ENCODE assay signal across 14 cellular contexts in the genomic region with DNA sequence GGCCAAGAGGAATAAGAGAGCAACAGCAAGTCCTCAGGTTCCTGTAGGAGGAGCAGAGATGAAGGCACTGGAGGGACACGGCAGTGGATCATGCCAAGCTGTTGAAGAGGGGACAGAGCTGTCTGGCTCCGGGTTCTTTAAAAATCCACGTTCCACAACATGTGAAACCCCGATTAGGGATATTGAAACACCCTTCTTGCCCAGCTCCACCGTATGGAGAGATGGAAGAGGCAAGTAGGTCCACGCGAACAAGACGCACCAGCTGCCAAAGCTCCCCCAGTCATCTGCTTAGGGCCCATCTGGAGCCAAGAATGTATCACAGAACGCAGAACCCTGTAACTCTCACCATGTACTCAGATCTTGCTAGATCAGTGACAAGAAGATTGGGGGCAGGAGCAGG. TPM values are rescaled to one million over a fixed set of nuclear protein-coding genes. Genes with fewer than 3 reads are reported as not detected.
A peak's percentile ranks its signal among the peaks of the same experiment; 100 is the strongest.
DNase-seq lines count a peak whose midpoint lies in the region; ATAC-seq and TF ChIP-seq lines count a peak whose summit lies in the region.
"Had no signal": no experiment of that assay in that cellular context is flagged by ENCODE, and none has a peak within 500 bp of the region (broad histone marks: within the 10 kb centered on the region; RNA-seq: fewer than 3 reads in every experiment).

No MANE protein-coding gene starts in this region.

- no peak overlapping the region for H4K12ac ChIP-seq in trophoblast cell (ENCODE audit: low read depth, low read length)

- peaks cover 7 to 90% (median 62%) of the 10 kb centered on the region in 12 donors for H3K4me1 ChIP-seq in heart left ventricle
- H3K4me1 ChIP-seq in esophagus muscularis mucosa: peaks cover 57 to 83% (median 72%) of the 10 kb centered on the region in 4 donors
- peaks cover 32 to 41% of the 10 kb centered on the region in 2 experiments for H3K4me1 ChIP-seq in trophoblast cell (ENCODE audit: control insufficient read depth in 1 of 2, insufficient read depth in 2 of 2, low read length in 2 of 2)
- H3K4me1 ChIP-seq in aorta (ENCODE audit: control insufficient read depth in 1 of 2, insufficient read depth in 2 of 2, low read length in 2 of 2): peaks cover 0 to 3% of the 10 kb centered on the region in 2 donors
- H3K4me1 ChIP-seq in endodermal cell (ENCODE audit: control insufficient read depth, insufficient read depth, low read length): no peaks in the 10 kb centered on the region

- intact Hi-C loops in heart left ventricle (cut with DNase I): loop anchor here in 3 of 10 donors (5.0 to 10.0 kb wide), 2 partner anchors 37 to 60 kb away; no protein-coding TSS in a partner anchor
- intact Hi-C loops in Right ventricle myocardium inferior (cut with DNase I): no loop called here
- intact Hi-C loops in esophagus muscularis mucosa (cut with DNase I): loop anchor here (2.0 kb wide), 1 partner anchor 14 kb away; no protein-coding TSS in a partner anchor
- intact Hi-C loops in aorta (cut with DNase I): no loop called here

- no peak for ATAC-seq in heart left ventricle
- no peak for ATAC-seq in Right ventricle myocardium inferior
- no peak for ATAC-seq in aorta (ENCODE audit: low FRiP score)
- ATAC-seq in GM21717 (IDR thresholded peaks at IDR 0.05; ENCODE audit: unreplicated experiment): no peak
- ATAC-seq: activated CD4-positive, CD25-positive, alpha-beta regulatory T cell treated with anti-CD3 and anti-CD28 coated beads, Interleukin-2, amount 50 U/mL, for 24 hours had no signal

- H3K9me3 Mint-ChIP-seq in endodermal cell: no peaks in the 10 kb centered on the region
- no peaks in the 10 kb centered on the region for H3K9me3 Mint-ChIP-seq in activated naive CD4-positive, alpha-beta T cell treated with anti-CD3 and anti-CD28 coated beads, Interleukin-2, amount 10 ng/mL, durations not matched to agents 7 days and 5 days

- H3K79me1 ChIP-seq in trophoblast cell (ENCODE audit: low read length): peaks cover 21% of the 10 kb centered on the region

- peak overlapping the region; percentile 4 for H3K18ac ChIP-seq in trophoblast cell (ENCODE audit: low read length)

- H3K36me3 Mint-ChIP-seq in endodermal cell (ENCODE audit: low read depth): peaks cover 9% of the 10 kb centered on the region
- no peaks in the 10 kb centered on the region for H3K36me3 Mint-ChIP-seq in activated naive CD4-positive, alpha-beta T cell treated with anti-CD3 and anti-CD28 coated beads, Interleukin-2, amount 10 ng/mL, durations not matched to agents 7 days and 5 days

- H3K4me3 ChIP-seq in heart left ventricle (peak overlapping the region in 5 of 12 donors; percentile 2 to 98 (median 7)), esophagus muscularis mucosa (peak overlapping the region in 3 of 4 donors; percentile 16 to 100 (median 88)), trophoblast cell (ENCODE audit: low read depth, low read length) (no peak overlapping the region), aorta (ENCODE audit: low read length in 2 of 2) (peak overlapping the region; percentile 0 to 3), endodermal cell (ENCODE audit: low read length) (no peak overlapping the region)
- H3K4me3 ChIP-seq: adrenal gland, SK-N-MC had no signal

- H3K27me3 ChIP-seq in heart left ventricle (no peaks in the 10 kb centered on the region), esophagus muscularis mucosa (no peaks in the 10 kb centered on the region), trophoblast cell (ENCODE audit: insufficient read depth, low read length) (no peaks in the 10 kb centered on the region), aorta (ENCODE audit: control insufficient read depth in 1 of 2, insufficient read depth in 2 of 2, low read length in 1 of 2) (no peaks in the 10 kb centered on the region), endodermal cell (ENCODE audit: control insufficient read depth, insufficient read depth, low read length, poor library complexity, severe bottlenecking) (no peaks in the 10 kb centered on the region)
- H3K27me3 ChIP-seq: adrenal gland had no signal

- no peak overlapping the region for H2BK120ac ChIP-seq in trophoblast cell (ENCODE audit: insufficient read depth, low read length, poor library complexity)

- H3K4me1 Mint-ChIP-seq in endodermal cell: peaks cover 25% of the 10 kb centered on the region
- peaks cover 20% of the 10 kb centered on the region for H3K4me1 Mint-ChIP-seq in activated naive CD4-positive, alpha-beta T cell treated with anti-CD3 and anti-CD28 coated beads, Interleukin-2, amount 10 ng/mL, durations not matched to agents 7 days and 5 days

- no peak for TF ChIP-seq EP300 in esophagus muscularis mucosa (IDR thresholded peaks at IDR 0.05)

- no peak overlapping the region for H4K91ac ChIP-seq in trophoblast cell (ENCODE audit: low read depth, low read length)

- peaks cover 11% of the 10 kb centered on the region for H3K27me3 Mint-ChIP-seq in endodermal cell (ENCODE audit: insufficient read depth)
- peaks cover 27% of the 10 kb centered on the region for H3K27me3 Mint-ChIP-seq in activated naive CD4-positive, alpha-beta T cell treated with anti-CD3 and anti-CD28 coated beads, Interleukin-2, amount 10 ng/mL, durations not matched to agents 7 days and 5 days

- H3K27ac ChIP-seq in heart left ventricle (peak overlapping the region in 9 of 12 donors; percentile 3 to 97 (median 74)), esophagus muscularis mucosa (replicated peaks in 1 of 4) (peak overlapping the region in 3 of 4 donors; percentile 86 to 97 (median 90)), trophoblast cell (ENCODE audit: low read depth, low read length) (peak overlapping the region; percentile 56), aorta (ENCODE audit: low read depth in 1 of 2, low read length in 2 of 2) (peak overlapping the region; percentile 9 to 87), endodermal cell (ENCODE audit: low read depth, low read length) (no peak overlapping the region)
- H3K27ac ChIP-seq: SK-N-MC had no signal

- no peak for TF ChIP-seq POLR2A in heart left ventricle (IDR thresholded peaks at IDR 0.05)
- TF ChIP-seq POLR2A in esophagus muscularis mucosa (IDR thresholded peaks at IDR 0.05; ENCODE audit: low read depth): no peak

- no peak overlapping the region for H4K8ac ChIP-seq in trophoblast cell (ENCODE audit: low read depth, low read length)

- H2AK5ac ChIP-seq in trophoblast cell (ENCODE audit: low read length): no peak overlapping the region

- H3K4me3 Mint-ChIP-seq in endodermal cell: no peak overlapping the region
- H3K4me3 Mint-ChIP-seq in activated naive CD4-positive, alpha-beta T cell treated with anti-CD3 and anti-CD28 coated beads, Interleukin-2, amount 10 ng/mL, durations not matched to agents 7 days and 5 days: no peak overlapping the region

- no peak overlapping the region for H3K27ac Mint-ChIP-seq in endodermal cell
- H3K27ac Mint-ChIP-seq in activated naive CD4-positive, alpha-beta T cell treated with anti-CD3 and anti-CD28 coated beads, Interleukin-2, amount 10 ng/mL, durations not matched to agents 7 days and 5 days: no peak overlapping the region

- no peak overlapping the region for H2BK5ac ChIP-seq in trophoblast cell (ENCODE audit: low read depth, low read length, poor library complexity)

- H3K79me2 ChIP-seq in trophoblast cell (ENCODE audit: control insufficient read depth, insufficient read depth, low read length, poor library complexity): peaks cover 28% of the 10 kb centered on the region

- CTCF ChIA-PET in activated naive CD4-positive, alpha-beta T cell treated with anti-CD3 and anti-CD28 coated beads, Interleukin-2, amount 10 ng/mL, durations not matched to agents 7 days and 5 days (lab: Charles Lee): no interaction called here

- no peak for DNase-seq in heart left ventricle
- DNase-seq in Right ventricle myocardium inferior (ENCODE audit: missing footprints): no peak
- no peak for DNase-seq in esophagus muscularis mucosa (ENCODE audit: extremely low spot score)
- no peak for DNase-seq in trophoblast cell
- DNase-seq in aorta: no peak
- no peak for DNase-seq in endodermal cell
- DNase-seq in activated naive CD4-positive, alpha-beta T cell treated with anti-CD3 and anti-CD28 coated beads, Interleukin-2, amount 10 ng/mL, durations not matched to agents 7 days and 5 days: no peak
- DNase-seq: adrenal gland, DMS153, Karpas-422, NCI-H1930 had no signal

- H3K9me3 ChIP-seq in heart left ventricle (no peaks in the 10 kb centered on the region), esophagus muscularis mucosa (no peaks in the 10 kb centered on the region), trophoblast cell (ENCODE audit: insufficient read depth, low read depth, low read length) (peaks cover 2% of the 10 kb centered on the region), aorta (ENCODE audit: control insufficient read depth, low read length) (no peaks in the 10 kb centered on the region), endodermal cell (ENCODE audit: control insufficient read depth, low read length) (no peaks in the 10 kb centered on the region)
- H3K9me3 ChIP-seq: adrenal gland had no signal

- 31 to 48% (median 46%) methylated on average over 9 of the region's 9 CpGs for WGBS in heart left ventricle, 4 donors
- 50% methylated on average over 8 of the region's 9 CpGs for WGBS in esophagus muscularis mucosa
- no CpG with 5 or more reads among the region's 9 CpGs for WGBS in trophoblast cell (ENCODE audit: extremely low coverage, insufficient coverage, insufficient read length)
- WGBS in aorta, 2 donors: 6 to 11% methylated on average over 9 of the region's 9 CpGs
- WGBS in endodermal cell (ENCODE audit: insufficient coverage in 1 of 2, insufficient read length in 1 of 2), 2 experiments: 85 to 86% methylated on average over 7 to 9 of the region's 9 CpGs

- no peak for TF ChIP-seq CTCF in heart left ventricle (IDR thresholded peaks at IDR 0.05)
- no peak for TF ChIP-seq CTCF in esophagus muscularis mucosa (IDR thresholded peaks at IDR 0.05)
- TF ChIP-seq CTCF in endodermal cell (conservative IDR thresholded peaks at IDR 0.05): no peak

- H2BK12ac ChIP-seq in trophoblast cell (ENCODE audit: low read length): no peak overlapping the region

- H3K23ac ChIP-seq in trophoblast cell (ENCODE audit: low read length): no peak overlapping the region

- no peak overlapping the region for H3K14ac ChIP-seq in trophoblast cell (ENCODE audit: low read length)

- H2AFZ ChIP-seq in trophoblast cell (ENCODE audit: insufficient read depth, low read length, poor library complexity): no peak overlapping the region

- H3K4me2 ChIP-seq in trophoblast cell (ENCODE audit: low read length): peak overlapping the region; percentile 33

- H3K36me3 ChIP-seq in heart left ventricle: peaks cover 0 to 4% (median 0%) of the 10 kb centered on the region in 9 donors
- H3K36me3 ChIP-seq in esophagus muscularis mucosa: peaks cover 0 to 9% (median 0%) of the 10 kb centered on the region in 4 donors
- peaks cover 7 to 10% of the 10 kb centered on the region in 2 experiments for H3K36me3 ChIP-seq in trophoblast cell (ENCODE audit: control insufficient read depth in 1 of 2, insufficient read depth in 2 of 2, low read length in 2 of 2)
- H3K36me3 ChIP-seq in aorta (ENCODE audit: control insufficient read depth in 1 of 2, insufficient read depth in 2 of 2, low read length in 1 of 2): no peaks in the 10 kb centered on the region
- H3K36me3 ChIP-seq in endodermal cell (ENCODE audit: control insufficient read depth, insufficient read depth, low read length): peaks cover 13% of the 10 kb centered on the region
- H3K36me3 ChIP-seq: adrenal gland had no signal

- peak overlapping the region; percentile 32 for H3K4ac ChIP-seq in trophoblast cell (ENCODE audit: low read depth, low read length)

- H3K9ac ChIP-seq in trophoblast cell (ENCODE audit: low read length) (no peak overlapping the region), endodermal cell (ENCODE audit: extremely low read depth, low read length, poor library complexity, severe bottlenecking) (no peak overlapping the region)

RNA-seq across cellular contexts. Expression of a gene that starts 3.9 kb away (rescaled TPM):
- 100 to 1,000 TPM in 1 of 9 donors, 10 to 100 TPM in 8; 29.7 to 145 (median 63.8) TPM for total RNA-seq in heart left ventricle
- 10 to 100 TPM; 23.1 to 72.8 TPM for polyA plus RNA-seq in heart left ventricle
- 46.0 TPM for total RNA-seq in Right ventricle myocardium inferior
- total RNA-seq in esophagus muscularis mucosa: 100 to 1,000 TPM in 3 of 4 donors, 10 to 100 TPM in 1; 95.6 to 214 (median 140) TPM
- 56.8 and 57.0 TPM in 2 replicates for polyA plus RNA-seq in trophoblast cell (2013)
- 100 to 1,000 TPM; 117 to 172 TPM for total RNA-seq in aorta
- 100 to 1,000 TPM in 1 of 2 donors, 10 to 100 TPM in 1; 61.2 to 110 TPM for polyA plus RNA-seq in aorta
- 10 to 100 TPM; 37.5 to 44.8 TPM for total RNA-seq in endodermal cell
- polyA plus RNA-seq in endodermal cell (2013, experiment 1 of 2): 61.8 TPM
- 58.9 TPM for polyA plus RNA-seq in endodermal cell (2013, experiment 2 of 2)

Comparison
In these comparisons a context has a peak if more than half of its experiments do, and no peak if none do; other contexts are left out.
1. H3K4me3 ChIP-seq: peak in esophagus muscularis mucosa (3 of 4) and aorta (2 of 2); none in trophoblast cell (single experiment) and endodermal cell (single experiment).